8 cellular contexts compared by ENCODE assay signal in genomic region chr13:110138009-110138699, GRCh38.
DNase-seq lines count a peak whose midpoint lies in the region; ATAC-seq and TF ChIP-seq lines count a peak whose summit lies in the region.

No MANE protein-coding gene starts in this region.

- intact Hi-C loops in thyroid gland (cut with DNase I), result no loop called here

- TF ChIP-seq CTCF in glutamatergic neuron (IDR thresholded peaks at IDR 0.05; ENCODE audit: partially characterized antibody, unreplicated experiment) (no peak), osteocyte (IDR thresholded peaks at IDR 0.05) (peak; percentile 13), thyroid gland (IDR thresholded peaks at IDR 0.05) (peak in 1 of 6 experiments; percentile 9)

- peak; percentile 15 to 32 for TF ChIP-seq POLR2A in thyroid gland (IDR thresholded peaks at IDR 0.05)

- peaks cover 0 to 4% of the 10 kb centered on the region in 2 donors for H3K4me1 ChIP-seq in thyroid gland

- H3K27ac ChIP-seq in thyroid gland, result peak overlapping the region; percentile 58 to 74 (median 59)

- peak; percentile 65 for ATAC-seq in GM21390 (IDR thresholded peaks at IDR 0.05; ENCODE audit: unreplicated experiment)

- peak overlapping the region; percentile 74 for H3K4me3 Mint-ChIP-seq in activated naive CD4-positive, alpha-beta T cell treated with anti-CD3 and anti-CD28 coated beads, Interleukin-2, amount 10 ng/mL, durations not matched to agents 7 days and 5 days
- H3K4me3 Mint-ChIP-seq in glutamatergic neuron (ENCODE audit: unreplicated experiment) (peak overlapping the region; percentile 90), osteocyte (ENCODE audit: unreplicated experiment) (peak overlapping the region; percentile 84)

- DNase-seq in COLO668 (lab: John Stamatoyannopoulos, UW; ENCODE audit: unreplicated experiment) (peak; percentile 99), HT1080 (ENCODE audit: low read depth) (peak; percentile 88), SHP77 treated with DMSO at 0.1 percent for 48 hours (lab: John Stamatoyannopoulos, UW) (peak; percentile 70), glutamatergic neuron (no peak), osteocyte (ENCODE audit: extremely low spot score, unreplicated experiment) (no peak), thyroid gland (peak; percentile 65 to 77)
- DNase-seq in activated naive CD4-positive, alpha-beta T cell treated with anti-CD3 and anti-CD28 coated beads, Interleukin-2, amount 10 ng/mL, durations not matched to agents 7 days and 5 days, result peak; percentile 79

- peaks cover 39% of the 10 kb centered on the region for H3K27me3 Mint-ChIP-seq in activated naive CD4-positive, alpha-beta T cell treated with anti-CD3 and anti-CD28 coated beads, Interleukin-2, amount 10 ng/mL, durations not matched to agents 7 days and 5 days
- H3K27me3 Mint-ChIP-seq in glutamatergic neuron (ENCODE audit: unreplicated experiment) (peaks cover 13% of the 10 kb centered on the region), osteocyte (ENCODE audit: unreplicated experiment) (no peaks in the 10 kb centered on the region)

- H3K27me3 ChIP-seq in thyroid gland, result no peaks in the 10 kb centered on the region

- no peaks in the 10 kb centered on the region for H3K9me3 ChIP-seq in thyroid gland

- H3K4me1 Mint-ChIP-seq in activated naive CD4-positive, alpha-beta T cell treated with anti-CD3 and anti-CD28 coated beads, Interleukin-2, amount 10 ng/mL, durations not matched to agents 7 days and 5 days, result peaks cover 13% of the 10 kb centered on the region
- H3K4me1 Mint-ChIP-seq in glutamatergic neuron (ENCODE audit: low read depth, unreplicated experiment) (peaks cover 6% of the 10 kb centered on the region), osteocyte (ENCODE audit: unreplicated experiment) (peaks cover 24% of the 10 kb centered on the region)

- CTCF ChIA-PET in activated naive CD4-positive, alpha-beta T cell treated with anti-CD3 and anti-CD28 coated beads, Interleukin-2, amount 10 ng/mL, durations not matched to agents 7 days and 5 days (lab: Charles Lee), result no interaction called here

- H3K27ac Mint-ChIP-seq in activated naive CD4-positive, alpha-beta T cell treated with anti-CD3 and anti-CD28 coated beads, Interleukin-2, amount 10 ng/mL, durations not matched to agents 7 days and 5 days, result peak overlapping the region; percentile 80
- H3K27ac Mint-ChIP-seq in glutamatergic neuron (ENCODE audit: unreplicated experiment) (no peak overlapping the region), osteocyte (ENCODE audit: unreplicated experiment) (peak overlapping the region; percentile 68)

- no peaks in the 10 kb centered on the region for H3K9me3 Mint-ChIP-seq in activated naive CD4-positive, alpha-beta T cell treated with anti-CD3 and anti-CD28 coated beads, Interleukin-2, amount 10 ng/mL, durations not matched to agents 7 days and 5 days
- H3K9me3 Mint-ChIP-seq in glutamatergic neuron (ENCODE audit: unreplicated experiment) (peaks cover 1% of the 10 kb centered on the region), osteocyte (ENCODE audit: unreplicated experiment) (no peaks in the 10 kb centered on the region)

- no peaks in the 10 kb centered on the region for H3K36me3 ChIP-seq in thyroid gland

- H3K4me3 ChIP-seq in thyroid gland (replicated peaks in 1 of 3), result peak overlapping the region; percentile 1 to 47 (median 40)

- no peaks in the 10 kb centered on the region for H3K36me3 Mint-ChIP-seq in activated naive CD4-positive, alpha-beta T cell treated with anti-CD3 and anti-CD28 coated beads, Interleukin-2, amount 10 ng/mL, durations not matched to agents 7 days and 5 days
- H3K36me3 Mint-ChIP-seq in glutamatergic neuron (ENCODE audit: unreplicated experiment) (peaks cover 12% of the 10 kb centered on the region), osteocyte (ENCODE audit: unreplicated experiment) (peaks cover 9% of the 10 kb centered on the region)

- WGBS in thyroid gland, 2 donors, result 0% methylated on average over 44 to 45 of the region's 60 CpGs

Comparison
In these comparisons a context has a peak if more than half of its experiments do, and no peak if none do; other contexts are left out.
1. DNase-seq: peak in COLO668 (single experiment), HT1080 (single experiment), SHP77 treated with DMSO at 0.1 percent for 48 hours (single experiment), activated naive CD4-positive, alpha-beta T cell treated with anti-CD3 and anti-CD28 coated beads, Interleukin-2, amount 10 ng/mL, durations not matched to agents 7 days and 5 days (single experiment) and thyroid gland (2 of 2); none in glutamatergic neuron (single experiment) and osteocyte (single experiment).
2. Peak in every context shown above with its lines, with median percentiles within 50 percentile points of each other: H3K4me3 Mint-ChIP-seq.